8 cellular contexts compared by ENCODE assay signal in the genomic region with DNA sequence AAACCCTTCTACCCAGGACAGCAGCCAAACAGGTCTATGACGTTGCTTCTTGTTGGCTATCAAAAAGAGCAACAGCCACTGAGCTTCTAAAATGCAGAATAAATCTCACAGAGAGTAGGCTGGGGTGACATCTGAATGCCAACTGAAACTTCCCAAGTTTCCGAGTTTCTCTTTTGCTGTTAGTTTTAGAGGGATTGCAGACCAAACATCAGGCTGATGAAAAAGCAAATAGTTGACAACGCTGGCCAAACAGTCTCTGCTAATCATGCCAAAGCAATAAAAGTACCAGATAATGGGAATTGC. TPM values are rescaled to one million over a fixed set of nuclear protein-coding genes. Genes with fewer than 3 reads are reported as not detected.
DNase-seq lines count a peak whose midpoint lies in the region; ATAC-seq, FAIRE-seq and TF ChIP-seq lines count a peak whose summit lies in the region.

No MANE protein-coding gene starts in this region.

- H3K4me1 Mint-ChIP-seq in activated B cell treated with CpG ODN at 0.5 μM for 24 hours: peaks cover 48% of the 10 kb centered on the region

- CTCF ChIA-PET in activated B cell treated with CpG ODN at 0.5 μM for 24 hours (lab: Charles Lee): interaction anchor here (1.3 kb wide), 1 partner anchor 183 kb away, joined by 3 read pairs; no protein-coding TSS in a partner anchor

- no peak for FAIRE-seq in small intestine (lab: Jason Lieb, UNC)

- no peaks in the 10 kb centered on the region for H3K9me3 Mint-ChIP-seq in activated B cell treated with CpG ODN at 0.5 μM for 24 hours

- ATAC-seq in activated B cell treated with CpG ODN at 0.5 μM for 24 hours (ENCODE audit: low read depth) (no peak), right cardiac atrium (no peak)

- H3K27me3 Mint-ChIP-seq in activated B cell treated with CpG ODN at 0.5 μM for 24 hours: no peaks in the 10 kb centered on the region

- no peaks in the 10 kb centered on the region for H3K9me3 ChIP-seq in HAP-1
- H3K9me3 ChIP-seq in right cardiac atrium (ENCODE audit: control insufficient read depth, low read length): no peaks in the 10 kb centered on the region
- H3K9me3 ChIP-seq in small intestine (ENCODE audit: control insufficient read depth, low read depth): no peaks in the 10 kb centered on the region

- H3K27ac Mint-ChIP-seq in activated B cell treated with CpG ODN at 0.5 μM for 24 hours: peak overlapping the region; percentile 99

- H3K4me3 ChIP-seq in HAP-1: peak overlapping the region; percentile 88
- H3K4me3 ChIP-seq in right cardiac atrium (ENCODE audit: low read length): peak overlapping the region; percentile 64
- H3K4me3 ChIP-seq in small intestine (ENCODE audit: low read depth in 1 of 2, low read length in 2 of 2): peak overlapping the region; percentile 99 to 100

- POLR2A ChIA-PET in activated B cell treated with CpG ODN at 0.5 μM for 24 hours (lab: Charles Lee): interaction anchor here (0.6 to 2.9 kb wide), 10 partner anchors 12 to 433 kb away, joined by 3 to 26 read pairs (median 12); no protein-coding TSS in a partner anchor

- no peak for TF ChIP-seq CTCF in activated B cell treated with CpG ODN at 0.5 μM for 24 hours (IDR thresholded peaks at IDR 0.05)

- WGBS in right cardiac atrium: 0% methylated on average over 3 of the region's 3 CpGs
- 0 to 1% (median 1%) methylated on average over 3 of the region's 3 CpGs for WGBS in small intestine, 3 donors

- H3K4me3 Mint-ChIP-seq in activated B cell treated with CpG ODN at 0.5 μM for 24 hours: peak overlapping the region; percentile 100

- in situ Hi-C loops in HAP-1 (cut with MboI; ENCODE audit: low sequenced_read_pairs): no loop called here

- peaks cover 31% of the 10 kb centered on the region for H3K36me3 Mint-ChIP-seq in activated B cell treated with CpG ODN at 0.5 μM for 24 hours (ENCODE audit: low read depth)

- 0 out of 2 replicates have a peak, but pooled peaks cover 3% of the 10 kb centered on the region for H3K36me3 ChIP-seq in HAP-1 (replicated peaks)
- H3K36me3 ChIP-seq in small intestine (ENCODE audit: control insufficient read depth in 2 of 2, insufficient read depth in 2 of 2, low read length in 2 of 2): peaks cover 0 to 2% of the 10 kb centered on the region in 2 donors

- H3K27ac ChIP-seq in right cardiac atrium (ENCODE audit: low read length) (peak overlapping the region; percentile 54), small intestine (ENCODE audit: low read depth in 1 of 2, low read length in 1 of 2) (peak overlapping the region; percentile 73 to 96)

- DNase-seq in HAP-1 (ENCODE audit: low spot score in 2 of 2) (no peak), activated B cell treated with CpG ODN at 0.5 μM for 24 hours (no peak), right cardiac atrium (no peak), small intestine (no peak), NCI-H1105 (lab: John Stamatoyannopoulos, UW) (no peak), activated gamma-delta T cell treated with Interleukin-2 at 50 U/mL for 16 hours (no peak), iPS-NIHi11 (ENCODE audit: low spot score) (no peak), D341Med (ENCODE audit: low spot score) (no peak)

- peaks cover 7% of the 10 kb centered on the region for H3K4me1 ChIP-seq in HAP-1
- H3K4me1 ChIP-seq in right cardiac atrium (ENCODE audit: control insufficient read depth, insufficient read depth, low read length): no peaks in the 10 kb centered on the region
- peaks cover 2 to 7% of the 10 kb centered on the region in 2 donors for H3K4me1 ChIP-seq in small intestine (ENCODE audit: control insufficient read depth in 2 of 2, insufficient read depth in 1 of 2, low read depth in 1 of 2, low read length in 1 of 2)

- H3K27me3 ChIP-seq in HAP-1 (ENCODE audit: low read depth): 0 out of 2 replicates have a peak, but pooled peaks cover 5% of the 10 kb centered on the region
- no peaks in the 10 kb centered on the region for H3K27me3 ChIP-seq in right cardiac atrium (ENCODE audit: control insufficient read depth, insufficient read depth)
- no peaks in the 10 kb centered on the region for H3K27me3 ChIP-seq in small intestine (ENCODE audit: control insufficient read depth in 2 of 2, insufficient read depth in 2 of 2, low read length in 2 of 2)

- intact Hi-C loops in activated B cell treated with CpG ODN at 0.5 μM for 24 hours (cut with micrococcal nuclease) (loop anchor here (1.0 to 5.0 kb wide), 8 partner anchors 13 to 1653 kb away; a partner anchor contains a TSS), right cardiac atrium (cut with DNase I) (loop anchor here in 3 of 4 donors (10.0 kb wide), 3 partner anchors 155 to 185 kb away; no protein-coding TSS in a partner anchor)

RNA-seq across cellular contexts. Expression of a gene that starts 0.7 kb away (rescaled TPM):
- 69.2 and 78.1 TPM in 2 replicates for total RNA-seq in activated B cell treated with CpG ODN at 0.5 μM for 24 hours
- 10 to 100 TPM; 36.6 to 45.0 (median 43.0) TPM for total RNA-seq in right cardiac atrium
- polyA plus RNA-seq in right cardiac atrium: 18.0 TPM
- polyA plus RNA-seq in small intestine: 10 to 100 TPM in 1 of 3 donors, 1 to 10 TPM in 2; 8.8 to 16.3 (median 9.5) TPM
